34 cellular contexts compared by ENCODE assay signal in the genomic region with DNA sequence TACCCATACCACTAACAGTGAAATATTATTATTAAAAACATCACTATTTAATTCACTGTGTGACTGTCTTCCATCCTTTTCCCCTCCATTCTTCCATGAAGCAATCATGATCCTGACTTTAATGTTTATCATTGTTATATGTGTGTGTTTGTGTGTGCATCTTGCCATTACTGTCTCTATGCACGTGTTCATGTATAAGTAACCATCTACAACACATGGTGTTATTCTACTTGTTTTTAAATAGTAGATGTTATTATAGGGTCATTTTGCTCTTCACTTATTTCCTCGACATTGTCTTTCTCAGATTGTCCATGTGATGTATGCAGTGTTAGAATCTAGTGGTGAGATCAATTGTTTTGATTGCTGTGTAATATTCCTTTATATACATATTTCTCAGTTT.
DNase-seq lines count a peak whose midpoint lies in the region; ATAC-seq, FAIRE-seq and TF ChIP-seq lines count a peak whose summit lies in the region.
"Had no signal": no experiment of that assay in that cellular context is flagged by ENCODE, and none has a peak within 500 bp of the region (broad histone marks: within the 10 kb centered on the region; RNA-seq: fewer than 3 reads in every experiment).

No MANE protein-coding gene starts in this region.

- no peaks in the 10 kb centered on the region for H3K27me3 ChIP-seq in HepG2 (ENCODE audit: control insufficient read depth in 1 of 2, insufficient read depth in 2 of 2, low read length in 2 of 2)
- H3K27me3 ChIP-seq in right lobe of liver, result no peaks in the 10 kb centered on the region
- H3K27me3 ChIP-seq in psoas muscle (ENCODE audit: insufficient read depth in 3 of 3, low read length in 2 of 3), result no peaks in the 10 kb centered on the region
- no peaks in the 10 kb centered on the region for H3K27me3 ChIP-seq in gastrocnemius medialis
- H3K27me3 ChIP-seq in skeletal muscle tissue (ENCODE audit: control insufficient read depth in 3 of 3, insufficient read depth in 3 of 3, low read length in 3 of 3), result no peaks in the 10 kb centered on the region
- H3K27me3 ChIP-seq: BE2C; BLaER1; BLaER1 treated with 17β-estradiol and CSF1 and Interleukin-3, amounts not matched to agents 10 nM and 100 nM had no signal

- H3K9ac ChIP-seq in HepG2 (ENCODE audit: insufficient read depth, low read depth, low read length), result no peak overlapping the region
- H3K9ac ChIP-seq in skeletal muscle tissue (ENCODE audit: low read depth in 1 of 3, low read length in 3 of 3), result no peak overlapping the region
- H3K9ac ChIP-seq: BLaER1; BLaER1 treated with 17β-estradiol and CSF1 and Interleukin-3, amounts not matched to agents 10 nM and 100 nM had no signal

- CTCF ChIA-PET in HepG2 (lab: Yijun Ruan, JAX; ENCODE audit: low intra/inter-chr PET ratio, low total read pairs), result no interaction called here

- H3K4me1 ChIP-seq in HepG2 (ENCODE audit: insufficient read depth, low read length) (no peaks in the 10 kb centered on the region), right lobe of liver (no peaks in the 10 kb centered on the region), psoas muscle (peaks cover 11% of the 10 kb centered on the region), gastrocnemius medialis (peaks cover 0 to 16% of the 10 kb centered on the region in 2 donors), skeletal muscle tissue (ENCODE audit: control insufficient read depth in 3 of 3, insufficient read depth in 3 of 3, low read length in 3 of 3) (peaks cover 0 to 17% (median 5%) of the 10 kb centered on the region in 3 donors)
- H3K4me1 ChIP-seq: A549; BE2C; BLaER1; BLaER1 treated with 17β-estradiol and CSF1 and Interleukin-3, amounts not matched to agents 10 nM and 100 nM; Caco-2 had no signal

- H3K79me2 ChIP-seq in HepG2 (ENCODE audit: insufficient read depth, low read length), result no peaks in the 10 kb centered on the region

- H3K27ac ChIP-seq in HepG2 (ENCODE audit: extremely low read length, insufficient read depth, low read length), result no peak overlapping the region
- no peak overlapping the region for H3K27ac ChIP-seq in right lobe of liver
- H3K27ac ChIP-seq in psoas muscle, result peak overlapping the region; percentile 58
- peak overlapping the region in 3 of 4 donors; percentile 56 to 66 (median 56) for H3K27ac ChIP-seq in gastrocnemius medialis
- peak overlapping the region; percentile 46 for H3K27ac ChIP-seq in skeletal muscle tissue (ENCODE audit: low read depth, low read length)
- H3K27ac ChIP-seq: 22Rv1; A549; BLaER1; BLaER1 treated with 17β-estradiol and CSF1 and Interleukin-3, amounts not matched to agents 10 nM and 100 nM; C4-2B had no signal

- no peak for TF ChIP-seq POLR2A in HepG2 (IDR thresholded peaks at IDR 0.05; ENCODE audit: insufficient read depth in 1 of 2, low read depth in 2 of 2, low read length in 2 of 2)
- TF ChIP-seq POLR2A in right lobe of liver (IDR thresholded peaks at IDR 0.05), result no peak
- TF ChIP-seq POLR2A in gastrocnemius medialis (IDR thresholded peaks at IDR 0.05), result no peak

- H3K4me3 ChIP-seq in HepG2 (replicated peaks in 1 of 3; ENCODE audit: insufficient read depth in 1 of 3, low read depth in 2 of 3, low read length in 3 of 3) (no peak overlapping the region), right lobe of liver (no peak overlapping the region), psoas muscle (no peak overlapping the region), gastrocnemius medialis (no peak overlapping the region), skeletal muscle tissue (ENCODE audit: low read length in 3 of 3) (no peak overlapping the region)
- H3K4me3 ChIP-seq: A549; BLaER1; BLaER1 treated with 17β-estradiol and CSF1 and Interleukin-3, amounts not matched to agents 10 nM and 100 nM had no signal

- H3K4me2 ChIP-seq in HepG2 (ENCODE audit: low read depth, low read length), result no peak overlapping the region
- H3K4me2 ChIP-seq: A549; BLaER1; BLaER1 treated with 17β-estradiol and CSF1 and Interleukin-3, amounts not matched to agents 10 nM and 100 nM had no signal

- BruUV-seq in HepG2 (replicated peaks; lab: Mats Ljungman, UMichigan), result no TSS peak

- DNase-seq in HepG2 (ENCODE audit: low spot score) (no peak), right lobe of liver (no peak), psoas muscle (no peak), gastrocnemius medialis (no peak), NCI-H2107 treated with DMSO at 0.1 percent for 48 hours (lab: John Stamatoyannopoulos, UW; ENCODE audit: unreplicated experiment) (no peak), NCI-H187 treated with DMSO at 0.1 percent for 48 hours (lab: John Stamatoyannopoulos, UW) (no peak), NCI-H2196 treated with DMSO at 0.1 percent for 48 hours (lab: John Stamatoyannopoulos, UW; ENCODE audit: unreplicated experiment) (no peak)
- DNase-seq: 8988T; ACHN; AML-193; BE2C; Caco-2; Calu3; CD4-positive, alpha-beta memory T cell; CD4-positive, alpha-beta T cell; CD4-positive, CD25-positive, alpha-beta regulatory T cell; CD8-positive, alpha-beta memory T cell; CD8-positive, alpha-beta T cell; COR-L47; DMS 273 treated with DMSO at 0.1 percent for 48 hours; DMS153; DMS53; DMS79; DMS79 treated with DMSO at 0.1 percent for 48 hours; DND-41; EL had no signal

- H2AFZ ChIP-seq in HepG2 (ENCODE audit: low read length), result no peak overlapping the region

- intact Hi-C loops in HepG2 (cut with micrococcal nuclease; ENCODE audit: unreplicated experiment), result no loop called here
- intact Hi-C loops in right lobe of liver (cut with DNase I), result no loop called here
- intact Hi-C loops in psoas muscle (cut with DNase I), result loop anchor here in 1 of 2 donors (10.0 kb wide), 1 partner anchor 123 kb away; no protein-coding TSS in a partner anchor
- intact Hi-C loops in gastrocnemius medialis (cut with DNase I; ENCODE audit: low total_unique reads), result no loop called here

- 2% methylated on average over 2 of the region's 2 CpGs for WGBS in HepG2 (ENCODE audit: low lambda C conversion rate)
- WGBS in right lobe of liver (ENCODE audit: insufficient coverage, low coverage, low lambda C conversion rate, missing lambda C conversion rate), result 73% methylated on average over 2 of the region's 2 CpGs
- WGBS in psoas muscle, 3 donors, result 77 to 83% (median 81%) methylated on average over 2 of the region's 2 CpGs

- no peak for TF ChIP-seq CTCF in HepG2 (CRISPR knock-in tag; IDR thresholded peaks at IDR 0.05)
- TF ChIP-seq CTCF in right lobe of liver (IDR thresholded peaks at IDR 0.05), result no peak
- no peak for TF ChIP-seq CTCF in psoas muscle (IDR thresholded peaks at IDR 0.05)
- TF ChIP-seq CTCF in gastrocnemius medialis (IDR thresholded peaks at IDR 0.05 in 4 of 5, conservative IDR thresholded peaks at IDR 0.05 in 1 of 5), result no peak

- TF ChIP-seq EP300 in HepG2 (IDR thresholded peaks at IDR 0.05; ENCODE audit: low read depth in 2 of 2, low read length in 2 of 2), result no peak
- TF ChIP-seq EP300 in HepG2 (CRISPR knock-in tag; IDR thresholded peaks at IDR 0.05; ENCODE audit: borderline replicate concordance), result no peak

- ATAC-seq in HepG2, result no peak
- ATAC-seq in right lobe of liver, result no peak
- ATAC-seq in psoas muscle, result no peak
- ATAC-seq in gastrocnemius medialis, result no peak
- ATAC-seq: A549; CD8-positive, alpha-beta T cell had no signal

- FAIRE-seq in HepG2 (lab: Jason Lieb, UNC), result no peak
- FAIRE-seq: A204.1, A549, D721Med had no signal

- in situ Hi-C loops in HepG2 (cut with HindIII; ENCODE audit: extremely low pct_ligation_motif_present, low pct_unique_long_range_greater_than_20kb) (no loop called here), gastrocnemius medialis (cut with MboI; ENCODE audit: low sequenced_read_pairs in 4 of 4) (no loop called here)

- H4K20me1 ChIP-seq in HepG2 (ENCODE audit: insufficient read depth, low read length), result no peaks in the 10 kb centered on the region
- H4K20me1 ChIP-seq: BLaER1; BLaER1 treated with 17β-estradiol and CSF1 and Interleukin-3, amounts not matched to agents 10 nM and 100 nM had no signal

- POLR2A ChIA-PET in HepG2 (lab: Yijun Ruan, JAX), result no interaction called here

- no peaks in the 10 kb centered on the region for H3K36me3 ChIP-seq in HepG2 (replicated peaks in 1 of 2; ENCODE audit: control insufficient read depth in 1 of 2, insufficient read depth in 2 of 2, low read length in 2 of 2)
- H3K36me3 ChIP-seq in right lobe of liver, result no peaks in the 10 kb centered on the region
- H3K36me3 ChIP-seq in psoas muscle (ENCODE audit: insufficient read depth in 1 of 2, low read depth in 1 of 2), result no peaks in the 10 kb centered on the region
- no peaks in the 10 kb centered on the region for H3K36me3 ChIP-seq in gastrocnemius medialis
- H3K36me3 ChIP-seq in skeletal muscle tissue (ENCODE audit: control insufficient read depth in 3 of 3, insufficient read depth in 3 of 3, low read length in 3 of 3), result no peaks in the 10 kb centered on the region
- H3K36me3 ChIP-seq: BE2C; BLaER1; BLaER1 treated with 17β-estradiol and CSF1 and Interleukin-3, amounts not matched to agents 10 nM and 100 nM had no signal

- no peaks in the 10 kb centered on the region for H3K9me3 ChIP-seq in HepG2 (ENCODE audit: low read length)
- no peaks in the 10 kb centered on the region for H3K9me3 ChIP-seq in right lobe of liver
- no peaks in the 10 kb centered on the region for H3K9me3 ChIP-seq in psoas muscle
- H3K9me3 ChIP-seq in gastrocnemius medialis, result no peaks in the 10 kb centered on the region
- no peaks in the 10 kb centered on the region for H3K9me3 ChIP-seq in skeletal muscle tissue (ENCODE audit: control insufficient read depth in 3 of 3, low read length in 3 of 3)
- H3K9me3 ChIP-seq: A549; BE2C; BLaER1; BLaER1 treated with 17β-estradiol and CSF1 and Interleukin-3, amounts not matched to agents 10 nM and 100 nM; Caco-2 had no signal

- TF ChIP-seq RAD21 in HepG2 (CRISPR knock-in tag; IDR thresholded peaks at IDR 0.05), result no peak

TF ChIP-seq in HepG2, 621 proteins besides CTCF, POLR2A, EP300 and RAD21 (continues in another document):
- peak; percentile 97 for TF ChIP-seq MNT (IDR thresholded peaks at IDR 0.05)

Comparison
In these comparisons a context has a peak if more than half of its experiments do, and no peak if none do; other contexts are left out.
1. H3K27ac ChIP-seq: peak in psoas muscle (single experiment), gastrocnemius medialis (3 of 4) and skeletal muscle tissue (single experiment); none in HepG2 (single experiment) and right lobe of liver (0 of 3).